14 cellular contexts compared by ENCODE assay signal in genomic region chr6:90177544-90178293, GRCh38.
DNase-seq lines count a peak whose midpoint lies in the region; ATAC-seq and TF ChIP-seq lines count a peak whose summit lies in the region.
"Had no signal": no experiment of that assay in that cellular context is flagged by ENCODE, and none has a peak within 500 bp of the region (broad histone marks: within the 10 kb centered on the region; RNA-seq: fewer than 3 reads in every experiment).

No MANE protein-coding gene starts in this region.

- DNase-seq in Right ventricle myocardium superior (no peak), cardiac septum (ENCODE audit: low spot score) (no peak), coronary artery (ENCODE audit: low spot score) (no peak), aorta (no peak), activated gamma-delta T cell treated with Interleukin-2 at 50 U/mL for 16 hours (no peak)
- no peak for DNase-seq in naive thymus-derived CD4-positive, alpha-beta T cell
- DNase-seq: activated CD4-positive, alpha-beta T cell treated with anti-CD3 and anti-CD28 coated beads for 4 hours; BE2C; effector memory CD4-positive, alpha-beta T cell; midbrain; NCI-H69 had no signal

- H3K4me3 ChIP-seq in coronary artery: peak overlapping the region; percentile 45
- no peak overlapping the region for H3K4me3 ChIP-seq in naive thymus-derived CD4-positive, alpha-beta T cell (ENCODE audit: low read length)
- peak overlapping the region in 1 of 2 donors; percentile 11 for H3K4me3 ChIP-seq in aorta (ENCODE audit: low read length in 2 of 2)
- H3K4me3 ChIP-seq: skin epidermis had no signal

- peaks cover 0 to 2% (median 0%) of the 10 kb centered on the region in 11 donors for H3K9me3 Mint-ChIP-seq in naive thymus-derived CD4-positive, alpha-beta T cell

- no peak for TF ChIP-seq CTCF in coronary artery (IDR thresholded peaks at IDR 0.05)

- POLR2A ChIA-PET in naive thymus-derived CD4-positive, alpha-beta T cell (lab: Charles Lee): interaction anchor here (0.7 to 2.4 kb wide), 15 partner anchors 9 to 118 kb away, joined by 3 to 18 read pairs (median 3); no protein-coding TSS in a partner anchor

- peak overlapping the region; percentile 79 to 97 (median 89) for H3K27ac Mint-ChIP-seq in naive thymus-derived CD4-positive, alpha-beta T cell

- H3K27ac ChIP-seq in coronary artery: peak overlapping the region; percentile 30 to 48
- peak overlapping the region; percentile 64 for H3K27ac ChIP-seq in naive thymus-derived CD4-positive, alpha-beta T cell (ENCODE audit: low read depth, low read length)
- H3K27ac ChIP-seq in aorta (ENCODE audit: low read depth in 1 of 2, low read length in 2 of 2): peak overlapping the region; percentile 49 to 80

- ATAC-seq in Right ventricle myocardium superior (ENCODE audit: poor library complexity): peak; percentile 65
- ATAC-seq in naive thymus-derived CD4-positive, alpha-beta T cell: peak; percentile 26
- ATAC-seq in aorta (ENCODE audit: low FRiP score): peak; percentile 58
- no peak for ATAC-seq in GM21529 (IDR thresholded peaks at IDR 0.05; ENCODE audit: unreplicated experiment)
- no peak for ATAC-seq in GM21528 (IDR thresholded peaks at IDR 0.05; ENCODE audit: low FRiP score, unreplicated experiment)

- CTCF ChIA-PET in naive thymus-derived CD4-positive, alpha-beta T cell (lab: Charles Lee): interaction anchor here (0.6 to 2.4 kb wide), 13 partner anchors 9 to 247 kb away, joined by 3 to 11 read pairs (median 5); no protein-coding TSS in a partner anchor

- H3K9me3 ChIP-seq in naive thymus-derived CD4-positive, alpha-beta T cell (ENCODE audit: control insufficient read depth in 2 of 3, low read length in 3 of 3): no peaks in the 10 kb centered on the region
- H3K9me3 ChIP-seq in aorta (ENCODE audit: control insufficient read depth, low read length): no peaks in the 10 kb centered on the region

- H3K36me3 Mint-ChIP-seq in naive thymus-derived CD4-positive, alpha-beta T cell: peaks cover 0 to 14% (median 12%) of the 10 kb centered on the region in 5 donors

- WGBS in aorta, 2 donors: 47% methylated on average over 11 of the region's 11 CpGs

- H3K4me3 Mint-ChIP-seq in naive thymus-derived CD4-positive, alpha-beta T cell: peak overlapping the region; percentile 57 to 85 (median 73)

- intact Hi-C loops in Right ventricle myocardium superior (cut with DNase I) (no loop called here), cardiac septum (cut with DNase I) (loop anchor here (5.0 kb wide), 1 partner anchor 120 kb away; the partner anchor contains the start of gene BACH2), aorta (cut with DNase I) (loop anchor here (5.0 to 10.0 kb wide), 3 partner anchors 40 to 173 kb away; no protein-coding TSS in a partner anchor)
- intact Hi-C loops in naive thymus-derived CD4-positive, alpha-beta T cell (cut with micrococcal nuclease): loop anchor here (1.0 to 5.0 kb wide), 10 partner anchors 50 to 350 kb away; partner anchors contain the start of gene CASP8AP2 (in 1 of the 2)

- no peaks in the 10 kb centered on the region for H3K36me3 ChIP-seq in naive thymus-derived CD4-positive, alpha-beta T cell (ENCODE audit: control insufficient read depth in 2 of 3, insufficient read depth in 3 of 3, low read length in 3 of 3)
- no peaks in the 10 kb centered on the region for H3K36me3 ChIP-seq in aorta (ENCODE audit: control insufficient read depth in 1 of 2, insufficient read depth in 2 of 2, low read length in 1 of 2)
- H3K36me3 ChIP-seq: BE2C had no signal

- H3K4me1 Mint-ChIP-seq in naive thymus-derived CD4-positive, alpha-beta T cell: peaks cover 46 to 89% (median 83%) of the 10 kb centered on the region in 7 donors

- H3K27me3 Mint-ChIP-seq in naive thymus-derived CD4-positive, alpha-beta T cell: no peaks in the 10 kb centered on the region

- H3K27me3 ChIP-seq in naive thymus-derived CD4-positive, alpha-beta T cell (ENCODE audit: control insufficient read depth in 2 of 2, insufficient read depth in 2 of 2, low read length in 2 of 2): no peaks in the 10 kb centered on the region
- H3K27me3 ChIP-seq in aorta (ENCODE audit: control insufficient read depth in 1 of 2, insufficient read depth in 2 of 2, low read length in 1 of 2): no peaks in the 10 kb centered on the region
- H3K27me3 ChIP-seq: BE2C had no signal

- peaks cover 0 to 69% of the 10 kb centered on the region in 2 donors for H3K4me1 ChIP-seq in naive thymus-derived CD4-positive, alpha-beta T cell (ENCODE audit: control insufficient read depth in 2 of 2, insufficient read depth in 2 of 2, low read length in 2 of 2)
- H3K4me1 ChIP-seq in aorta (ENCODE audit: control insufficient read depth in 1 of 2, insufficient read depth in 2 of 2, low read length in 2 of 2): peaks cover 5 to 9% of the 10 kb centered on the region in 2 donors
- H3K4me1 ChIP-seq: BE2C had no signal

Comparison
In these comparisons a context has a peak if more than half of its experiments do, and no peak if none do; other contexts are left out.
1. ATAC-seq: peak in Right ventricle myocardium superior (single experiment), naive thymus-derived CD4-positive, alpha-beta T cell (single experiment) and aorta (single experiment); none in GM21529 (single experiment) and GM21528 (single experiment).
2. Peak in every context shown above with its lines, with median percentiles within 50 percentile points of each other: H3K27ac ChIP-seq.